Comparison of ENCODE assay signal across 8 cellular contexts in the genomic region with DNA sequence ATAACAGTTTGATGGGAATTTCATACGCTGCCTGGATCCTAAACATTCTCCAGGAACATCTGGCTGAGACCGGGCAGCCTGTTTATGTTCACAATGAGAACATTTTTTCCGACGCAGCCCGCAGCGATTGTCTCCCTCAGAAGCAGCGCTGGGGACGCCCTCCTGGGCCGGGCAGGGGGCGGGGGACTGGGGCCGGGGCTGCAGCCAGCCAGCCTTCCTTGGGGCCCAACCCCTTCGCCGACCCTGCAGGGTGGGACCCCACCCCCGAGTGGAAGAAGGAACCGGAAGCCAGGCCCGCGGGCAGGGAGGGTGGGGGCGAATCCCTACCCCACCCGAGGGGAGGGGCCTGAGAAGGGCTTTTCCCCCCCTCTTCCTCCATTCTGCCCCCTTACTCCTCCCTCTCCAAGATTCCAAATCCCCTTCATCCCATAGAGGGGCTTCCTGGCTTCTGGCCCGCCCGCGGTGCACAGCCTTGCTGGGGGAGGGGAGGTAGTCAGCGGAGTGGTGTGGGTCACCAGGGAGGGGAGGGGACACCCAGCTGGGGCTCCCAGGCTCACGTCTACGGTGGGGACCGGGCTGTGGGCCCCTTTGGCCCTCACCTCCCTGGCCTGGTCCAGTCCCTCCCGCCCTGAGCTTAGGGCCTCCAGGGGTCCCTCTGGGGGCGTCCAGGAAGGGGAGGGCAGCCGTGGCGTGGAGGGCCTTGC.
A peak's percentile ranks its signal among the peaks of the same experiment; 100 is the strongest.
DNase-seq lines count a peak whose midpoint lies in the region; ATAC-seq and TF ChIP-seq lines count a peak whose summit lies in the region.

No MANE protein-coding gene starts in this region.

- peak overlapping the region; percentile 41 for H3K4me3 ChIP-seq in CD4-positive, CD25-positive, alpha-beta regulatory T cell (ENCODE audit: low read depth, low read length)
- peak overlapping the region; percentile 40 to 56 (median 46) for H3K4me3 ChIP-seq in Peyer's patch
- H3K4me3 ChIP-seq in tibial nerve, result peak overlapping the region; percentile 34 to 61 (median 52)

- H3K9me3 ChIP-seq in CD4-positive, CD25-positive, alpha-beta regulatory T cell (ENCODE audit: control insufficient read depth in 2 of 2, low read length in 2 of 2), result no peaks in the 10 kb centered on the region
- no peaks in the 10 kb centered on the region for H3K9me3 ChIP-seq in Peyer's patch
- no peaks in the 10 kb centered on the region for H3K9me3 ChIP-seq in tibial nerve

- TF ChIP-seq POLR2A in Peyer's patch (IDR thresholded peaks at IDR 0.05) (no peak), tibial nerve (IDR thresholded peaks at IDR 0.05) (peak in 1 of 2 donors; percentile 15)

- peak overlapping the region; percentile 74 for H3K27ac ChIP-seq in CD4-positive, CD25-positive, alpha-beta regulatory T cell (ENCODE audit: insufficient read depth, low read length, poor library complexity, severe bottlenecking)
- H3K27ac ChIP-seq in Peyer's patch (peak overlapping the region; percentile 71 to 93 (median 84)), tibial nerve (peak overlapping the region; percentile 72 to 96 (median 91))

- TF ChIP-seq EP300 in tibial nerve (IDR thresholded peaks at IDR 0.05), result peak in 1 of 2 donors; percentile 20

- CTCF ChIA-PET in Calu3 (lab: Charles Lee), result interaction anchor here (0.6 to 0.7 kb wide), 2 partner anchors 339 to 420 kb away, joined by 3 to 6 read pairs; no protein-coding TSS in a partner anchor

- H3K27me3 Mint-ChIP-seq in CD4-positive, CD25-positive, alpha-beta regulatory T cell, result peaks cover 5% of the 10 kb centered on the region
- H3K27me3 Mint-ChIP-seq in Calu3 (ENCODE audit: unreplicated experiment), result no peaks in the 10 kb centered on the region

- H3K36me3 ChIP-seq in CD4-positive, CD25-positive, alpha-beta regulatory T cell (ENCODE audit: control insufficient read depth, insufficient read depth, low read length), result no peaks in the 10 kb centered on the region
- no peaks in the 10 kb centered on the region for H3K36me3 ChIP-seq in Peyer's patch
- no peaks in the 10 kb centered on the region for H3K36me3 ChIP-seq in tibial nerve

- peak; percentile 15 to 55 (median 42) for DNase-seq in CD4-positive, CD25-positive, alpha-beta regulatory T cell
- peak; percentile 42 to 73 (median 63) for DNase-seq in Peyer's patch
- peak; percentile 84 for DNase-seq in ecto neural progenitor cell (ENCODE audit: low spot score)
- DNase-seq in mesenteric fat pad (ENCODE audit: low spot score), result peak; percentile 88
- peak; percentile 55 to 62 for DNase-seq in tibial nerve (ENCODE audit: low spot score in 2 of 2)
- no peak for DNase-seq in AML-193 (lab: John Stamatoyannopoulos, UW)
- no peak for DNase-seq in KBM-7
- no peak for DNase-seq in Calu3

- H3K4me1 Mint-ChIP-seq in CD4-positive, CD25-positive, alpha-beta regulatory T cell, result peaks cover 0 to 38% (median 6%) of the 10 kb centered on the region in 4 donors
- peaks cover 7% of the 10 kb centered on the region for H3K4me1 Mint-ChIP-seq in Calu3 (ENCODE audit: low read depth, unreplicated experiment)

- in situ Hi-C loops in KBM-7 (cut with MboI; ENCODE audit: low pct_unique_long_range_greater_than_20kb, low sequenced_read_pairs), result no loop called here

- H3K27ac Mint-ChIP-seq in CD4-positive, CD25-positive, alpha-beta regulatory T cell, result peak overlapping the region in 1 of 3 donors; percentile 49
- no peak overlapping the region for H3K27ac Mint-ChIP-seq in Calu3 (ENCODE audit: unreplicated experiment)

- BruUV-seq in Calu3 (replicated peaks; lab: Mats Ljungman, UMichigan), result no TSS peak

- WGBS in tibial nerve, 2 donors, result 1 to 3% methylated on average over 20 to 27 of the region's 30 CpGs

- peak in 1 of 2 donors; percentile 32 for ATAC-seq in CD4-positive, CD25-positive, alpha-beta regulatory T cell (ENCODE audit: low read depth in 2 of 2)

- H3K27me3 ChIP-seq in CD4-positive, CD25-positive, alpha-beta regulatory T cell (ENCODE audit: control insufficient read depth, insufficient read depth, low read length), result no peaks in the 10 kb centered on the region
- H3K27me3 ChIP-seq in Peyer's patch (no peaks in the 10 kb centered on the region), tibial nerve (peaks cover 2 to 11% of the 10 kb centered on the region in 2 donors)

- H3K4me1 ChIP-seq in CD4-positive, CD25-positive, alpha-beta regulatory T cell (ENCODE audit: control insufficient read depth, insufficient read depth, low read length, poor library complexity, severe bottlenecking), result peaks cover 58% of the 10 kb centered on the region
- H3K4me1 ChIP-seq in Peyer's patch, result peaks cover 0 to 16% (median 6%) of the 10 kb centered on the region in 4 donors
- H3K4me1 ChIP-seq in tibial nerve, result peaks cover 0 to 59% (median 21%) of the 10 kb centered on the region in 4 donors

- H3K36me3 Mint-ChIP-seq in CD4-positive, CD25-positive, alpha-beta regulatory T cell, result no peaks in the 10 kb centered on the region
- H3K36me3 Mint-ChIP-seq in Calu3 (ENCODE audit: insufficient read depth, unreplicated experiment), result no peaks in the 10 kb centered on the region

- intact Hi-C loops in Calu3 (cut with micrococcal nuclease; ENCODE audit: unreplicated experiment), result no loop called here

- H3K4me3 Mint-ChIP-seq in CD4-positive, CD25-positive, alpha-beta regulatory T cell, result peak overlapping the region in 2 of 4 donors; percentile 63 to 70
- H3K4me3 Mint-ChIP-seq in Calu3 (ENCODE audit: low read depth, unreplicated experiment), result no peak overlapping the region

- H3K9me3 Mint-ChIP-seq in CD4-positive, CD25-positive, alpha-beta regulatory T cell, result no peaks in the 10 kb centered on the region
- no peaks in the 10 kb centered on the region for H3K9me3 Mint-ChIP-seq in Calu3 (ENCODE audit: low read depth, unreplicated experiment)

- TF ChIP-seq CTCF in Peyer's patch (IDR thresholded peaks at IDR 0.05) (no peak), tibial nerve (IDR thresholded peaks at IDR 0.05) (no peak), Calu3 (IDR thresholded peaks at IDR 0.05; ENCODE audit: unreplicated experiment) (no peak)

Comparison
In these comparisons a context has a peak if more than half of its experiments do, and no peak if none do; other contexts are left out.
1. DNase-seq: peak in CD4-positive, CD25-positive, alpha-beta regulatory T cell (3 of 3), Peyer's patch (3 of 3), ecto neural progenitor cell (single experiment), mesenteric fat pad (single experiment) and tibial nerve (2 of 2); none in AML-193 (0 of 2), KBM-7 (single experiment) and Calu3 (single experiment).
2. Peak in every context shown above with its lines, with median percentiles within 50 percentile points of each other: H3K27ac ChIP-seq and H3K4me3 ChIP-seq.